In genomic region chr2:236129935-236130334, GRCh38 we compare ENCODE assay signal across 34 cellular contexts. TPM values are rescaled to one million over a fixed set of nuclear protein-coding genes. Genes with fewer than 3 reads are reported as not detected.
"Had no signal": no experiment of that assay in that cellular context is flagged by ENCODE, and none has a peak within 500 bp of the region (broad histone marks: within the 10 kb centered on the region; RNA-seq: fewer than 3 reads in every experiment).

No MANE protein-coding gene starts in this region.

- H3K9me3 ChIP-seq: adrenal gland, body of pancreas, breast epithelium had no signal

- H3K27ac ChIP-seq: adrenal gland, body of pancreas, brain microvascular endothelial cell, breast epithelium, VCaP had no signal

- DNase-seq: activated B cell treated with CpG ODN at 0.5 μM for 24 hours; activated CD4-positive, alpha-beta memory T cell treated with anti-CD3 and anti-CD28 coated beads for 36 hours; activated CD4-positive, alpha-beta T cell treated with anti-CD3 and anti-CD28 coated beads for 4 hours; activated CD4-positive, alpha-beta T cell treated with anti-CD3 and anti-CD28 coated beads, Interleukin-2, amount 10 ng/mL, durations not matched to agents 24 days and 14 days; activated CD4-positive, alpha-beta T cell treated with anti-CD3 and anti-CD28 coated beads, Interleukin-2, amount 50 U/mL, for 1 hour; activated CD4-positive, alpha-beta T cell treated with anti-CD3 and anti-CD28 coated beads, Interleukin-2, amount 50 U/mL, for 4 hours; activated CD8-positive, alpha-beta memory T cell treated with anti-CD3 and anti-CD28 coated beads, Interleukin-2, amount 50 U/mL, for 4 hours; activated CD8-positive, alpha-beta T cell treated with anti-CD3 and anti-CD28 coated beads for 36 hours; activated effector memory CD4-positive, alpha-beta T cell treated with anti-CD3 and anti-CD28 coated beads, Interleukin-2, amount 50 U/mL, for 16 hours; activated gamma-delta T cell treated with Interleukin-2 at 50 U/mL for 16 hours; activated naive CD4-positive, alpha-beta T cell; activated naive CD4-positive, alpha-beta T cell treated with anti-CD3 and anti-CD28 coated beads for 36 hours; activated naive CD4-positive, alpha-beta T cell treated with anti-CD3 and anti-CD28 coated beads, Interleukin-2, amount 50 U/mL, for 16 hours; activated naive CD8-positive, alpha-beta T cell treated with anti-CD3 and anti-CD28 coated beads for 36 hours; activated T-cell treated with anti-CD3 and anti-CD28 coated beads for 4 hours; activated T-cell treated with anti-CD3 and anti-CD28 coated beads, Interleukin-2, amount 50 U/mL, for 1 hour; activated T-cell treated with anti-CD3 and anti-CD28 coated beads, Interleukin-2, amount 50 U/mL, for 4 hours; activated T-cell treated with anti-CD3 and anti-CD28 coated beads, Interleukin-2, amount 50 U/mL, for 72 hours; adrenal gland; amniotic stem cell; aorta; body of pancreas; brain microvascular endothelial cell; cerebellar nuclear complex; T-helper 1 cell; T-helper 2 cell; T-helper 9 cell had no signal

- H3K36me3 ChIP-seq: adrenal gland, brain microvascular endothelial cell, breast epithelium had no signal

- H3K4me3 ChIP-seq: adrenal gland, body of pancreas, breast epithelium had no signal

- H3K4me1 ChIP-seq: adrenal gland, body of pancreas, breast epithelium had no signal

- H3K27me3 ChIP-seq: adrenal gland, body of pancreas, brain microvascular endothelial cell, breast epithelium had no signal

RNA-seq across cellular contexts. Expression of gene GBX2, which starts 38.3 kb away (rescaled TPM):
- total RNA-seq: activated B cell treated with CpG ODN at 0.5 μM for 24 hours; activated CD4-positive, alpha-beta memory T cell treated with anti-CD3 and anti-CD28 coated beads for 36 hours; activated CD4-positive, alpha-beta T cell treated with anti-CD3 and anti-CD28 coated beads, Interleukin-2, amount 10 ng/mL, durations not matched to agents 24 days and 14 days; activated CD8-positive, alpha-beta memory T cell treated with anti-CD3 and anti-CD28 coated beads for 36 hours; activated CD8-positive, alpha-beta T cell treated with anti-CD3 and anti-CD28 coated beads for 36 hours; activated naive CD4-positive, alpha-beta T cell treated with anti-CD3 and anti-CD28 coated beads for 36 hours; activated naive CD4-positive, alpha-beta T cell treated with anti-CD3 and anti-CD28 coated beads, Interleukin-2, amount 50 U/mL, for 72 hours; activated naive CD8-positive, alpha-beta T cell treated with anti-CD3 and anti-CD28 coated beads for 36 hours; activated T-cell treated with anti-CD3 and anti-CD28 coated beads, Interleukin-2, amount 50 U/mL, for 4 hours; activated T-cell treated with anti-CD3 and anti-CD28 coated beads, Interleukin-2, amount 50 U/mL, for 72 hours; activated T-helper 1 cell treated with anti-CD3 and anti-CD28 coated beads, Interleukin-12 subunit alpha, Interleukin-12 subunit beta, Interleukin-2, Interleukin-4 antibody, amounts not matched to agents 30 ng/mL and 10 ng/mL and 1 ng/mL, durations not matched to agents 14 hours and 24 hours and 36 hours; activated T-helper 17 cell treated with anti-CD3 and anti-CD28 coated beads, Interleukin-2, amount 50 U/mL, for 72 hours; adrenal gland; aorta; body of pancreas; breast epithelium; cardiac septum had no signal
- polyA plus RNA-seq: adrenal gland had no signal
